Comparison of ENCODE assay signal across 10 cellular contexts in genomic region chr12:10701226-10701681, GRCh38. TPM values are rescaled to one million over a fixed set of nuclear protein-coding genes. Genes with fewer than 3 reads are reported as not detected.
A peak's percentile ranks its signal among the peaks of the same experiment; 100 is the strongest.
DNase-seq lines count a peak whose midpoint lies in the region; ATAC-seq and TF ChIP-seq lines count a peak whose summit lies in the region.
"Had no signal": no experiment of that assay in that cellular context is flagged by ENCODE, and none has a peak within 500 bp of the region (broad histone marks: within the 10 kb centered on the region; RNA-seq: fewer than 3 reads in every experiment).

No MANE protein-coding gene starts in this region.

- H3K9me3 ChIP-seq in sigmoid colon, result no peaks in the 10 kb centered on the region
- H3K9me3 ChIP-seq: heart left ventricle had no signal

- WGBS in sigmoid colon, 2 donors, result 31 to 48% methylated on average over 3 of the region's 3 CpGs

- no peak for TF ChIP-seq POLR2A in sigmoid colon (IDR thresholded peaks at IDR 0.05)

- intact Hi-C loops in sigmoid colon (cut with DNase I), result no loop called here

- H3K4me1 ChIP-seq in sigmoid colon, result peaks cover 0 to 15% (median 10%) of the 10 kb centered on the region in 4 donors

- H3K27me3 ChIP-seq in sigmoid colon, result no peaks in the 10 kb centered on the region
- H3K27me3 ChIP-seq: heart left ventricle had no signal

- TF ChIP-seq EP300 in sigmoid colon (IDR thresholded peaks at IDR 0.05), result no peak

- peak; percentile 27 to 39 for DNase-seq in activated T-cell treated with anti-CD3 and anti-CD28 coated beads, Interleukin-2, amount 50 U/mL, for 48 hours
- DNase-seq in stimulated activated CD4-positive, alpha-beta T cell treated with anti-CD3 and anti-CD28 coated beads, Interleukin-1b, Interleukin-23, amount 100 ng/mL, for 48 hours, result peak; percentile 48
- DNase-seq in GM19238 (ENCODE audit: insufficient read length, low spot score), result no peak
- no peak for DNase-seq in sigmoid colon
- DNase-seq: heart left ventricle, MV-4-11 had no signal

- H3K36me3 ChIP-seq in sigmoid colon, result peaks cover 40 to 96% (median 45%) of the 10 kb centered on the region in 4 donors

- ATAC-seq in GM18861 (IDR thresholded peaks at IDR 0.05; ENCODE audit: unreplicated experiment) (peak; percentile 65), HG02852 (IDR thresholded peaks at IDR 0.05; ENCODE audit: unreplicated experiment) (peak; percentile 55), HG03469 (IDR thresholded peaks at IDR 0.05; ENCODE audit: unreplicated experiment) (no peak), GM21528 (IDR thresholded peaks at IDR 0.05; ENCODE audit: low FRiP score, unreplicated experiment) (no peak)
- ATAC-seq: heart left ventricle had no signal

- TF ChIP-seq CTCF in sigmoid colon (IDR thresholded peaks at IDR 0.05), result no peak

- no peak overlapping the region for H3K4me3 ChIP-seq in sigmoid colon
- H3K4me3 ChIP-seq: heart left ventricle had no signal

- H3K27ac ChIP-seq in sigmoid colon, result no peak overlapping the region

RNA-seq across cellular contexts. Expression of gene YBX3, which starts 21.9 kb away (rescaled TPM):
- 100 to 1,000 TPM; 281 to 596 (median 407) TPM for total RNA-seq in sigmoid colon
- 100 to 1,000 TPM in 2 of 3 donors, 10 to 100 TPM in 1; 81.8 to 244 (median 153) TPM for polyA plus RNA-seq in sigmoid colon

RNA-seq across cellular contexts. Expression of gene STYK1, which starts 27.4 kb away (rescaled TPM):
- total RNA-seq in sigmoid colon, result under 1 TPM in 3 of 4 donors, not detected in 1; 0.16 to 0.54 (median 0.36) TPM
- polyA plus RNA-seq in sigmoid colon, result 10 to 100 TPM in 1 of 3 donors, 1 to 10 TPM in 2; 6.9 to 14.1 (median 9.0) TPM

Comparison
In these comparisons a context has a peak if more than half of its experiments do, and no peak if none do; other contexts are left out.
1. ATAC-seq: peak in GM18861 (single experiment) and HG02852 (single experiment); none in HG03469 (single experiment) and GM21528 (single experiment).
2. DNase-seq: peak in activated T-cell treated with anti-CD3 and anti-CD28 coated beads, Interleukin-2, amount 50 U/mL, for 48 hours (2 of 2) and stimulated activated CD4-positive, alpha-beta T cell treated with anti-CD3 and anti-CD28 coated beads, Interleukin-1b, Interleukin-23, amount 100 ng/mL, for 48 hours (single experiment); none in GM19238 (single experiment) and sigmoid colon (single experiment).